ENCODE assay signal across 8 cellular contexts in the genomic region with DNA sequence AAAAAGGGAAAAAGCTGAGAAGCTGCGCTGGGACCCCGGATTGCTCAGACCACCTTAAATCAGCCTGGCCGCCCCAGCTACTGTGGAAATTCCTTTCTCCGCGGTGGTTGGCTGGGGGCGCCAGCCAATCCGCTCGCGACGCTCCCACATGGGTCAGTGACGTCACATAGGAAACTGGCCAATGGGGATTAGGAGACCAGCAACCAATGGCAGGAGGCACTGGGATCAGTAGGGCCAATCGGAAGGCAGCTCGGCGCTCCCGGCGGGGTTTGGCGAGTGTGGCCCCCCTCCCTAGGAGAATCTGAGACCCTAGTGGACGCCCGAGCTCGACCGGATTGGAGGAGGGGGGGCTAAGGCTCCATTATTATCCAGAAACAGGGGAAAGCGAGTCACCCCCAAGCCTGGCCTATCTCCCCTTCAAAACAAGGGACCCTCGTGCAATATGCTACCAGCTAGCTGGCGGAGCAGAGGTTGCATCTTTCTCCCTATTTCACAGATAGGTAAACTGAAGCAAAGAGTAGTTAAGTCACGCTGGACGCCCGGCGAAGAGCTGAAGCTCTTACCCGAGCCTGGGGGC. TPM values are rescaled to one million over a fixed set of nuclear protein-coding genes. Genes with fewer than 3 reads are reported as not detected.
DNase-seq lines count a peak whose midpoint lies in the region; TF ChIP-seq lines count a peak whose summit lies in the region.

No MANE protein-coding gene starts in this region.

- peak; percentile 99 for DNase-seq in ELR (ENCODE audit: low read depth)
- DNase-seq in HAP-1 (ENCODE audit: low spot score in 2 of 2) = peak; percentile 99
- DNase-seq in MM.1S = peak; percentile 96
- peak; percentile 96 for DNase-seq in SHP77 treated with DMSO at 0.1 percent for 48 hours (lab: John Stamatoyannopoulos, UW)
- DNase-seq in activated gamma-delta T cell treated with Interleukin-2 at 50 U/mL for 16 hours = peak; percentile 93
- peak; percentile 100 for DNase-seq in fibroblast of villous mesenchyme (ENCODE audit: low read depth)
- peak; percentile 94 for DNase-seq in nephron progenitor cell

- TF ChIP-seq CTCF in MM.1S (IDR thresholded peaks at IDR 0.05; ENCODE audit: low read length) = no peak
- TF ChIP-seq CTCF in fibroblast of villous mesenchyme (IDR thresholded peaks at IDR 0.05; ENCODE audit: insufficient read depth, low read depth, low read length) = no peak
- no peak for TF ChIP-seq CTCF in nephron progenitor cell (IDR thresholded peaks at IDR 0.05)

- peak overlapping the region; percentile 31; the same call in 1 of the 2 replicates for H3K27ac ChIP-seq in MM.1S (ENCODE audit: low read length)

- H2AFZ ChIP-seq in MM.1S (ENCODE audit: low read length) = peak overlapping the region; percentile 85

- H3K4me3 ChIP-seq in HAP-1 = peak overlapping the region; percentile 53
- peak overlapping the region; percentile 63 for H3K4me3 ChIP-seq in MM.1S (ENCODE audit: low read length)
- peak overlapping the region; percentile 67 for H3K4me3 ChIP-seq in fibroblast of villous mesenchyme (ENCODE audit: low read depth, low read length)

- peaks cover 8% of the 10 kb centered on the region for H3K9me3 Mint-ChIP-seq in nephron progenitor cell
- no peaks in the 10 kb centered on the region for H3K9me3 Mint-ChIP-seq in stimulated activated naive CD8-positive, alpha-beta T cell treated with anti-CD3 and anti-CD28 coated beads, Interleukin-15, Interleukin-2, amounts not matched to agents 100 ng/mL and 50 ng/mL, for 24 hours

- peak overlapping the region; percentile 97 for H3K4me2 ChIP-seq in MM.1S (ENCODE audit: low read depth, low read length)

- H3K4me1 Mint-ChIP-seq in nephron progenitor cell = peaks cover 25% of the 10 kb centered on the region
- peaks cover 18% of the 10 kb centered on the region for H3K4me1 Mint-ChIP-seq in stimulated activated naive CD8-positive, alpha-beta T cell treated with anti-CD3 and anti-CD28 coated beads, Interleukin-15, Interleukin-2, amounts not matched to agents 100 ng/mL and 50 ng/mL, for 24 hours (ENCODE audit: low read depth)

- peaks cover 94% of the 10 kb centered on the region for H3K27me3 Mint-ChIP-seq in nephron progenitor cell (ENCODE audit: low read depth, poor library complexity)
- no peaks in the 10 kb centered on the region for H3K27me3 Mint-ChIP-seq in stimulated activated naive CD8-positive, alpha-beta T cell treated with anti-CD3 and anti-CD28 coated beads, Interleukin-15, Interleukin-2, amounts not matched to agents 100 ng/mL and 50 ng/mL, for 24 hours

- H3K4me1 ChIP-seq in HAP-1 (peaks cover 19% of the 10 kb centered on the region), MM.1S (ENCODE audit: low read length) (no peaks in the 10 kb centered on the region)

- no peaks in the 10 kb centered on the region for H3K9me2 ChIP-seq in MM.1S (replicated peaks; ENCODE audit: insufficient read depth, low read length)

- in situ Hi-C loops in HAP-1 (cut with MboI; ENCODE audit: low sequenced_read_pairs) = no loop called here

- H3K9me3 ChIP-seq in HAP-1 (no peaks in the 10 kb centered on the region), MM.1S (replicated peaks; ENCODE audit: insufficient read depth, low read length) (no peaks in the 10 kb centered on the region)

- no peaks in the 10 kb centered on the region for H3K27me3 ChIP-seq in HAP-1 (ENCODE audit: low read depth)
- H3K27me3 ChIP-seq in MM.1S (replicated peaks; ENCODE audit: insufficient read depth, low read length) = peaks cover 75% of the 10 kb centered on the region

- H3K27ac Mint-ChIP-seq in nephron progenitor cell = peak overlapping the region; percentile 83
- peak overlapping the region; percentile 96 for H3K27ac Mint-ChIP-seq in stimulated activated naive CD8-positive, alpha-beta T cell treated with anti-CD3 and anti-CD28 coated beads, Interleukin-15, Interleukin-2, amounts not matched to agents 100 ng/mL and 50 ng/mL, for 24 hours

- H3K9ac ChIP-seq in MM.1S (ENCODE audit: low read length) = peak overlapping the region; percentile 40; the same call in 1 of the 2 replicates

- no peaks in the 10 kb centered on the region for H3F3A ChIP-seq in MM.1S (ENCODE audit: insufficient read depth, low read length)

- H3K79me2 ChIP-seq in MM.1S (ENCODE audit: low read length) = no peaks in the 10 kb centered on the region

- peak overlapping the region; percentile 78 for H3K4me3 Mint-ChIP-seq in nephron progenitor cell
- H3K4me3 Mint-ChIP-seq in stimulated activated naive CD8-positive, alpha-beta T cell treated with anti-CD3 and anti-CD28 coated beads, Interleukin-15, Interleukin-2, amounts not matched to agents 100 ng/mL and 50 ng/mL, for 24 hours = peak overlapping the region; percentile 85

- H3K36me3 ChIP-seq in HAP-1 (replicated peaks) (no peaks in the 10 kb centered on the region), MM.1S (replicated peaks; ENCODE audit: insufficient read depth, low read length) (no peaks in the 10 kb centered on the region)

- H4K20me1 ChIP-seq in MM.1S (ENCODE audit: insufficient read depth, low read length) = no peaks in the 10 kb centered on the region

- H3K36me3 Mint-ChIP-seq in nephron progenitor cell (ENCODE audit: low read depth) = no peaks in the 10 kb centered on the region
- no peaks in the 10 kb centered on the region for H3K36me3 Mint-ChIP-seq in stimulated activated naive CD8-positive, alpha-beta T cell treated with anti-CD3 and anti-CD28 coated beads, Interleukin-15, Interleukin-2, amounts not matched to agents 100 ng/mL and 50 ng/mL, for 24 hours (ENCODE audit: low read depth)

RNA-seq across cellular contexts. Expression of gene TLE2, which starts 6.5 kb away (rescaled TPM):
- total RNA-seq in fibroblast of villous mesenchyme = 0.32 and 1.7 TPM in 2 replicates

RNA-seq across cellular contexts. Expression of gene TLE5, which starts 26.7 kb away (rescaled TPM):
- total RNA-seq in fibroblast of villous mesenchyme = 289 and 301 TPM in 2 replicates

RNA-seq across cellular contexts. Expression of gene TLE6, which starts 58.3 kb away (rescaled TPM):
- 0.97 and 1.7 TPM in 2 replicates for total RNA-seq in fibroblast of villous mesenchyme

RNA-seq across cellular contexts. Expression of gene GNA11, which starts 58.5 kb away (rescaled TPM):
- 80.7 and 87.3 TPM in 2 replicates for total RNA-seq in fibroblast of villous mesenchyme

Comparison
In these comparisons a context has a peak if more than half of its experiments do, and no peak if none do; other contexts are left out.
1. Peak in every context shown above with its lines: DNase-seq, H3K4me3 ChIP-seq and H3K27ac ChIP-seq.